ENCODE assay signal across 7 cellular contexts in genomic region chr10:97319671-97320479, GRCh38. TPM values are rescaled to one million over a fixed set of nuclear protein-coding genes. Genes with fewer than 3 reads are reported as not detected.
DNase-seq lines count a peak whose midpoint lies in the region; ATAC-seq and TF ChIP-seq lines count a peak whose summit lies in the region.

No MANE protein-coding gene starts in this region.

- peaks cover 0 to 30% (median 10%) of the 10 kb centered on the region in 4 donors for H3K4me1 ChIP-seq in tibial nerve

- peak in 1 of 2 donors; percentile 20 for TF ChIP-seq EP300 in tibial nerve (IDR thresholded peaks at IDR 0.05)

- H3K9me3 ChIP-seq in tibial nerve: no peaks in the 10 kb centered on the region

- no peaks in the 10 kb centered on the region for H3K27me3 ChIP-seq in tibial nerve

- no peak for TF ChIP-seq CTCF in tibial nerve (IDR thresholded peaks at IDR 0.05)

- ATAC-seq in GM18498 (IDR thresholded peaks at IDR 0.05; ENCODE audit: unreplicated experiment): peak; percentile 34
- peak; percentile 12 for ATAC-seq in HG02938 (IDR thresholded peaks at IDR 0.05; ENCODE audit: unreplicated experiment)

- 1 to 2% methylated on average over 37 to 46 of the region's 83 CpGs for WGBS in tibial nerve, 2 donors

- DNase-seq in RPMI7951 (ENCODE audit: low read depth): peak; percentile 16
- peak; percentile 45 for DNase-seq in activated gamma-delta T cell treated with anti-CD3 and anti-CD28 coated beads, Interleukin-2, amount 50 U/mL, for 16 hours (ENCODE audit: low read depth)
- peak; percentile 37 for DNase-seq in glomerular visceral epithelial cell (ENCODE audit: extremely low spot score)
- DNase-seq in occipital lobe (lab: John Stamatoyannopoulos, UW): peak; percentile 18
- DNase-seq in tibial nerve (ENCODE audit: low spot score in 2 of 2): peak in 1 of 2 donors; percentile 5

- no peaks in the 10 kb centered on the region for H3K36me3 ChIP-seq in tibial nerve

- H3K4me3 ChIP-seq in tibial nerve: peak overlapping the region; percentile 47 to 74 (median 68)

- no peak for TF ChIP-seq POLR2A in tibial nerve (IDR thresholded peaks at IDR 0.05)

- peak overlapping the region; percentile 83 to 98 (median 94) for H3K27ac ChIP-seq in tibial nerve

RNA-seq across cellular contexts. Expression of gene FRAT1, which starts 0.8 kb away (rescaled TPM):
- 0.60 and 1.7 TPM in 2 replicates for total RNA-seq in RPMI7951 (2014; rRNA removed; shearing (Covaris generic))
- total RNA-seq in occipital lobe (5.6 TPM), tibial nerve (10 to 100 TPM in 1 of 4 donors, 1 to 10 TPM in 3; 6.8 to 10.0 (median 8.5) TPM)

RNA-seq across cellular contexts. Expression of gene FRAT2, which starts 14.7 kb away (rescaled TPM):
- total RNA-seq in RPMI7951 (2014; rRNA removed; shearing (Covaris generic)): 3.1 and 4.8 TPM in 2 replicates
- total RNA-seq in occipital lobe (16.8 TPM), tibial nerve (10 to 100 TPM; 14.6 to 28.2 (median 23.3) TPM)

RNA-seq across cellular contexts. Expression of gene ARHGAP19, which starts 27.4 kb away (rescaled TPM):
- total RNA-seq in RPMI7951 (2014; rRNA removed; shearing (Covaris generic)): 5.8 and 6.0 TPM in 2 replicates
- total RNA-seq in occipital lobe: 8.4 TPM
- 100 to 1,000 TPM in 1 of 4 donors, 10 to 100 TPM in 3; 37.5 to 109 (median 77.7) TPM for total RNA-seq in tibial nerve
